13 cellular contexts compared by ENCODE assay signal in the genomic region with DNA sequence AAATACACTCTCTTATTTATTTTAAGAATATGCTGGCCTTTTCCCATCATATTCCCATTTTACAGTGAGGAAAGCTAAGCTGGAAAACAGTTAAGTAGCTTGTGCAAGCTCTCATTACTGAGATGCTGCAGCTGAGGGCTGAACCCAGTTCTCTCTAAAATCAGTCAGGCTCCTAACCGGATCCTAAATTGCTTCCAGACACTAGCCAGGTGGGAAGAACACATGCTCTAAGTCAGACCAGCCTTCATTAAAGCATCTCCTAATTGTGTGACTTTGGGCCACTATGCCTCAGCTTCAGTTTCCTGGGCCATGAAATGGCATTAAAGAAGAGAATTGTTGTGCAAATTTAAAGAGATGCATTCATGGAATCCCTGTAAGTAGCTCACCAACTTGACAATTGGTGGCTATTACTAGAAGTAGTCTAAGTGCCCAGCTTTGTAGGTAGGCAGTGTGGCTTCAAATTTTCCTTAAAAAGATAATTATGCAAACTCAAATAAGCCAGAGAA.
A peak's percentile ranks its signal among the peaks of the same experiment; 100 is the strongest.
DNase-seq lines count a peak whose midpoint lies in the region; ATAC-seq and TF ChIP-seq lines count a peak whose summit lies in the region.
"Had no signal": no experiment of that assay in that cellular context is flagged by ENCODE, and none has a peak within 500 bp of the region (broad histone marks: within the 10 kb centered on the region; RNA-seq: fewer than 3 reads in every experiment).

No MANE protein-coding gene starts in this region.

- H3K4me3 Mint-ChIP-seq in GM23338 = no peak overlapping the region
- H3K4me3 Mint-ChIP-seq in neural progenitor cell = no peak overlapping the region
- H3K4me3 Mint-ChIP-seq: CD4-positive, alpha-beta memory T cell had no signal

- no peak overlapping the region for H3K27ac Mint-ChIP-seq in GM23338
- no peak overlapping the region for H3K27ac Mint-ChIP-seq in neural progenitor cell
- H3K27ac Mint-ChIP-seq: CD4-positive, alpha-beta memory T cell had no signal

- no peak overlapping the region for H3K9ac ChIP-seq in neural progenitor cell

- peak; percentile 53 for ATAC-seq in GM23338

- H3K27me3 Mint-ChIP-seq in GM23338 (ENCODE audit: insufficient read depth, low read depth, poor library complexity) = peaks cover 6% of the 10 kb centered on the region
- H3K27me3 Mint-ChIP-seq in neural progenitor cell (ENCODE audit: insufficient read depth, low read depth) = peaks cover 5% of the 10 kb centered on the region
- H3K27me3 Mint-ChIP-seq: CD4-positive, alpha-beta memory T cell had no signal

- H3K9me3 Mint-ChIP-seq in GM23338 = no peaks in the 10 kb centered on the region; the same call in 2 of the 3 replicates
- H3K9me3 Mint-ChIP-seq in neural progenitor cell = no peaks in the 10 kb centered on the region

- H3K4me3 ChIP-seq in GM23338 (no peak overlapping the region), neural progenitor cell (no peak overlapping the region)

- H3K36me3 ChIP-seq in GM23338 (ENCODE audit: insufficient read depth) (no peaks in the 10 kb centered on the region), neural progenitor cell (no peaks in the 10 kb centered on the region)

- no peaks in the 10 kb centered on the region for H3K36me3 Mint-ChIP-seq in GM23338 (ENCODE audit: low read depth)
- H3K36me3 Mint-ChIP-seq in neural progenitor cell = no peaks in the 10 kb centered on the region
- H3K36me3 Mint-ChIP-seq: CD4-positive, alpha-beta memory T cell had no signal

- H3K4me2 ChIP-seq in GM23338 (no peak overlapping the region; the same call in 1 of the 2 replicates), neural progenitor cell (peak overlapping the region; percentile 4)

- no peak for TF ChIP-seq CTCF in GM23338 (conservative IDR thresholded peaks at IDR 0.05; ENCODE audit: low read depth in 2 of 2)
- no peak for TF ChIP-seq CTCF in neural progenitor cell (IDR thresholded peaks at IDR 0.05)

- H3K9me2 ChIP-seq in GM23338 (ENCODE audit: insufficient read depth) = peaks cover 10% of the 10 kb centered on the region; the same call in 1 of the 2 replicates

- H2AFZ ChIP-seq in GM23338 (no peak overlapping the region), neural progenitor cell (replicated peaks) (no peak overlapping the region)

- peak; percentile 66 for DNase-seq in G401 (ENCODE audit: low spot score)
- DNase-seq in GM23338 (ENCODE audit: low spot score) = peak; percentile 63
- peak; percentile 61 for DNase-seq in cerebellar cortex (ENCODE audit: low spot score)
- peak; percentile 25 for DNase-seq in neural progenitor cell (ENCODE audit: low spot score)
- DNase-seq in cerebellar nuclear complex (lab: John Stamatoyannopoulos, UW) = no peak
- DNase-seq in NCI-H524 (lab: John Stamatoyannopoulos, UW) = no peak
- DNase-seq: C1 segment of cervical spinal cord; Calu3; CD4-positive, alpha-beta memory T cell; DMS53; DMS79 treated with DMSO at 0.1 percent for 48 hours; H7; HCEC 1CT had no signal

- no peaks in the 10 kb centered on the region for H3F3A ChIP-seq in GM23338 (replicated peaks; ENCODE audit: low read depth)
- H3F3A ChIP-seq in neural progenitor cell (ENCODE audit: low read depth) = peaks cover 4% of the 10 kb centered on the region

- H4K20me1 ChIP-seq in GM23338 (replicated peaks; ENCODE audit: insufficient read depth) (peaks cover 6% of the 10 kb centered on the region; the same call in 1 of the 2 replicates), neural progenitor cell (ENCODE audit: low read depth) (no peaks in the 10 kb centered on the region)

- H3K4me1 Mint-ChIP-seq in GM23338 (peaks cover 44% of the 10 kb centered on the region), neural progenitor cell (peaks cover 52% of the 10 kb centered on the region)
- H3K4me1 Mint-ChIP-seq: CD4-positive, alpha-beta memory T cell had no signal

- peaks cover 14% of the 10 kb centered on the region for H3K27me3 ChIP-seq in GM23338 (ENCODE audit: insufficient read depth)
- H3K27me3 ChIP-seq in neural progenitor cell = no peaks in the 10 kb centered on the region

- H3K9me3 ChIP-seq in neural progenitor cell (ENCODE audit: low read depth) = no peaks in the 10 kb centered on the region

- in situ Hi-C loops in G401 (cut with HindIII; ENCODE audit: low sequenced_read_pairs) = no loop called here

- H3K27ac ChIP-seq in GM23338 (ENCODE audit: low read depth) (no peak overlapping the region), neural progenitor cell (no peak overlapping the region)

- H3K79me2 ChIP-seq in GM23338 (replicated peaks; ENCODE audit: insufficient read depth) (no peaks in the 10 kb centered on the region), neural progenitor cell (ENCODE audit: low read depth) (no peaks in the 10 kb centered on the region)

- H3K4me1 ChIP-seq in GM23338 (ENCODE audit: insufficient read depth) (peaks cover 47% of the 10 kb centered on the region), neural progenitor cell (peaks cover 44% of the 10 kb centered on the region)

TF ChIP-seq in GM23338, 12 proteins besides CTCF, POLR2A, EP300 and RAD21 (continues in another document):
- TF ChIP-seq, protein P1, sequence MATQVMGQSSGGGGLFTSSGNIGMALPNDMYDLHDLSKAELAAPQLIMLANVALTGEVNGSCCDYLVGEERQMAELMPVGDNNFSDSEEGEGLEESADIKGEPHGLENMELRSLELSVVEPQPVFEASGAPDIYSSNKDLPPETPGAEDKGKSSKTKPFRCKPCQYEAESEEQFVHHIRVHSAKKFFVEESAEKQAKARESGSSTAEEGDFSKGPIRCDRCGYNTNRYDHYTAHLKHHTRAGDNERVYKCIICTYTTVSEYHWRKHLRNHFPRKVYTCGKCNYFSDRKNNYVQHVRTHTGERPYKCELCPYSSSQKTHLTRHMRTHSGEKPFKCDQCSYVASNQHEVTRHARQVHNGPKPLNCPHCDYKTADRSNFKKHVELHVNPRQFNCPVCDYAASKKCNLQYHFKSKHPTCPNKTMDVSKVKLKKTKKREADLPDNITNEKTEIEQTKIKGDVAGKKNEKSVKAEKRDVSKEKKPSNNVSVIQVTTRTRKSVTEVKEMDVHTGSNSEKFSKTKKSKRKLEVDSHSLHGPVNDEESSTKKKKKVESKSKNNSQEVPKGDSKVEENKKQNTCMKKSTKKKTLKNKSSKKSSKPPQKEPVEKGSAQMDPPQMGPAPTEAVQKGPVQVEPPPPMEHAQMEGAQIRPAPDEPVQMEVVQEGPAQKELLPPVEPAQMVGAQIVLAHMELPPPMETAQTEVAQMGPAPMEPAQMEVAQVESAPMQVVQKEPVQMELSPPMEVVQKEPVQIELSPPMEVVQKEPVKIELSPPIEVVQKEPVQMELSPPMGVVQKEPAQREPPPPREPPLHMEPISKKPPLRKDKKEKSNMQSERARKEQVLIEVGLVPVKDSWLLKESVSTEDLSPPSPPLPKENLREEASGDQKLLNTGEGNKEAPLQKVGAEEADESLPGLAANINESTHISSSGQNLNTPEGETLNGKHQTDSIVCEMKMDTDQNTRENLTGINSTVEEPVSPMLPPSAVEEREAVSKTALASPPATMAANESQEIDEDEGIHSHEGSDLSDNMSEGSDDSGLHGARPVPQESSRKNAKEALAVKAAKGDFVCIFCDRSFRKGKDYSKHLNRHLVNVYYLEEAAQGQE (IDR thresholded peaks at IDR 0.05; ENCODE audit: unreplicated experiment) = no peak
- TF ChIP-seq JUNB (IDR thresholded peaks at IDR 0.05; ENCODE audit: unreplicated experiment) = no peak

Comparison
In these comparisons a context has a peak if more than half of its experiments do, and no peak if none do; other contexts are left out.
1. DNase-seq: peak in G401 (single experiment), GM23338 (single experiment), cerebellar cortex (single experiment) and neural progenitor cell (single experiment); none in cerebellar nuclear complex (0 of 2) and NCI-H524 (0 of 2).